ENCODE assay signal across 9 cellular contexts in the genomic region with DNA sequence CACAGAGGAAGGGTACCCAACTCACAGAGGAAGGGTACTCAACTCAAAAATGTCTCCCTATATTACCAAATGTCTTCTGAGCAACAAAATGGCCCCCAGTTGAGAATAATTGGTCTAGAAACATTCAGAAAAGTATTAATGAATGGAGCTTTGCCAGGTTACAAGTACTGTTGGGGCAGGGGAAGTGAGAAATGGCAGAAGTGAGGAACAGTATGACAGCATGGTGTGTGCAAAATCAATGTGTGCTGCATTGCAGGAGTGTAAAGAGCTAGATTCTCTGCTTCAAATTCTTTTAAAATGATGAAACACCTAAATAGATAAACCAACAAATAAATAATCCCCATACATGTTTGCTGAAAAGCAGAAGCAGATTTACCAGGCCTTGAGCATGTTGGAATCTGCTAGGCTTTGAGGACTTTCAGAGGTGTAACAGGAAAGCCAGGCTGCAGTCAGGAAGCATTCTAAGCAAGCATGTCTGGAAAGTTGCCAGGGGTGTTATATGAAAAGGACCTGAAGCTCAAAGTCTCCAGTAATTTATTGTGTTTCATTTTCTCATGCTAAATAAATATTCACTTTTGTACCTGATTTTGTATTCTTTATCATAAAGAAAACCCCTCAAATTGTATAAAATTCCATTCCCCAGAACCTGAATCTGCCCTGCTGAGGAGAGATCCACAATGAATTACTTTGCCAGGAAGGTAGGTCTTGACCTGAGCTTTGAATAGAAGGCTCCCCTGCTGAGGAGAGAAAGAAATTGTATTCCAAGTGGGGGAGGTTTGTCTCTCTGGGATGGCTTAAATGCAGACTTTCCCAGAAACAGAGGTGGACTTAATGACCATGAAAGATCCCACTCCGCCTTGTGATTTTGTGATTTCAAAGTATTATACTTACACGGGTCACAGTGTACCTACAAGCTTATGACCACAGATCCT.
DNase-seq lines count a peak whose midpoint lies in the region; ATAC-seq and TF ChIP-seq lines count a peak whose summit lies in the region.
"Had no signal": no experiment of that assay in that cellular context is flagged by ENCODE, and none has a peak within 500 bp of the region (broad histone marks: within the 10 kb centered on the region; RNA-seq: fewer than 3 reads in every experiment).

No MANE protein-coding gene starts in this region.

- no peak overlapping the region for H3K27ac ChIP-seq in WERI-Rb-1

- DNase-seq in LoVo (ENCODE audit: low spot score) (peak; percentile 37), cardiac fibroblast (ENCODE audit: low read depth in 2 of 2) (peak; percentile 37 to 65), pulmonary artery endothelial cell (ENCODE audit: low read depth, low spot score) (peak; percentile 61), EL (no peak), WERI-Rb-1 (no peak), GM13976 (ENCODE audit: low spot score) (no peak)
- no peak for DNase-seq in activated naive CD4-positive, alpha-beta T cell treated with anti-CD3 and anti-CD28 coated beads, Interleukin-2, amount 50 U/mL, for 16 hours
- DNase-seq: stimulated activated CD4-positive, alpha-beta T cell treated with anti-CD3 and anti-CD28 coated beads, Interleukin-2, amount 100 ng/mL, for 48 hours had no signal

- no peaks in the 10 kb centered on the region for H3K36me3 ChIP-seq in WERI-Rb-1

- ATAC-seq in GM21576 (IDR thresholded peaks at IDR 0.05; ENCODE audit: unreplicated experiment) = peak; percentile 69

- no peak overlapping the region for H3K4me3 ChIP-seq in cardiac fibroblast (replicated peaks in 1 of 2; ENCODE audit: low read depth in 2 of 2, low read length in 2 of 2)
- no peak overlapping the region for H3K4me3 ChIP-seq in WERI-Rb-1 (ENCODE audit: low read depth, low read length)

- H3K27me3 ChIP-seq in WERI-Rb-1 (ENCODE audit: insufficient read depth, low read depth, severe bottlenecking) = no peaks in the 10 kb centered on the region

- TF ChIP-seq CTCF in cardiac fibroblast (IDR thresholded peaks at IDR 0.05; ENCODE audit: low read depth, low read length) (no peak), WERI-Rb-1 (IDR thresholded peaks at IDR 0.05; ENCODE audit: low read depth, low read length) (no peak), GM13976 (IDR thresholded peaks at IDR 0.05; ENCODE audit: borderline replicate concordance, control extremely low read depth, extremely low read depth, insufficient read depth, missing control alignments) (no peak)

- in situ Hi-C loops in GM13976 (cut with MboI; ENCODE audit: low sequenced_read_pairs, unreplicated experiment) = no loop called here

- no peaks in the 10 kb centered on the region for H3K9me3 ChIP-seq in WERI-Rb-1 (ENCODE audit: severe bottlenecking)

Comparison
In these comparisons a context has a peak if more than half of its experiments do, and no peak if none do; other contexts are left out.
1. DNase-seq: peak in LoVo (single experiment), cardiac fibroblast (2 of 2) and pulmonary artery endothelial cell (single experiment); none in activated naive CD4-positive, alpha-beta T cell treated with anti-CD3 and anti-CD28 coated beads, Interleukin-2, amount 50 U/mL, for 16 hours (single experiment), EL (single experiment), WERI-Rb-1 (single experiment) and GM13976 (single experiment).